ENCODE assay signal across 24 cellular contexts in genomic region chr20:4546342-4546741, GRCh38.
DNase-seq lines count a peak whose midpoint lies in the region; ATAC-seq, FAIRE-seq and TF ChIP-seq lines count a peak whose summit lies in the region.
"Had no signal": no experiment of that assay in that cellular context is flagged by ENCODE, and none has a peak within 500 bp of the region (broad histone marks: within the 10 kb centered on the region; RNA-seq: fewer than 3 reads in every experiment).

No MANE protein-coding gene starts in this region.

- H3K9ac ChIP-seq in HUES48 (ENCODE audit: low read depth, low read length) = no peak overlapping the region

- no peaks in the 10 kb centered on the region for H3K9me3 ChIP-seq in HUES48 (ENCODE audit: control insufficient read depth, insufficient read depth, low read length)
- H3K9me3 ChIP-seq: HAP-1, right lobe of liver, thoracic aorta had no signal

- H3K4me3 ChIP-seq in AG10803 (ENCODE audit: low read length) (no peak overlapping the region), HUES48 (ENCODE audit: low read depth, low read length) (peak overlapping the region; percentile 38), brain microvascular endothelial cell (ENCODE audit: low read depth, low read length) (no peak overlapping the region)
- H3K4me3 ChIP-seq: HAP-1, heart right ventricle, right lobe of liver, thoracic aorta had no signal

- FAIRE-seq in urothelium cell line (lab: Jason Lieb, UNC) = no peak
- FAIRE-seq: TTC549 had no signal

- TF ChIP-seq CTCF in AG10803 (conservative IDR thresholded peaks at IDR 0.05; ENCODE audit: low read length) (no peak), brain microvascular endothelial cell (IDR thresholded peaks at IDR 0.05; ENCODE audit: low read depth, low read length, missing control alignments) (no peak)

- H3K4me1 ChIP-seq in HUES48 (ENCODE audit: control insufficient read depth, insufficient read depth, low read length) = peaks cover 17% of the 10 kb centered on the region
- H3K4me1 ChIP-seq: HAP-1, heart right ventricle, right lobe of liver had no signal

- ATAC-seq in GM21423 (IDR thresholded peaks at IDR 0.05; ENCODE audit: unreplicated experiment) = no peak
- ATAC-seq: activated T-helper 17 cell treated with anti-CD3 and anti-CD28 coated beads, Interleukin-2, amount 50 U/mL, for 72 hours; heart right ventricle; naive thymus-derived CD8-positive, alpha-beta T cell; right lobe of liver had no signal

- H3K27ac ChIP-seq in HUES48 (ENCODE audit: low read depth, low read length) (no peak overlapping the region), brain microvascular endothelial cell (peak overlapping the region; percentile 89), caudate nucleus (ENCODE audit: low read depth, low read length) (no peak overlapping the region)
- H3K27ac ChIP-seq: heart right ventricle, right lobe of liver, thoracic aorta had no signal

- in situ Hi-C loops in brain microvascular endothelial cell (cut with HindIII; ENCODE audit: low pct_ligation_motif_present, low sequenced_read_pairs) = no loop called here

- H3K36me3 ChIP-seq in HUES48 (ENCODE audit: control insufficient read depth, insufficient read depth, low read length) (no peaks in the 10 kb centered on the region), brain microvascular endothelial cell (replicated peaks) (no peaks in the 10 kb centered on the region)
- H3K36me3 ChIP-seq: HAP-1, heart right ventricle, right lobe of liver, thoracic aorta had no signal

- DNase-seq in AG10803 (ENCODE audit: low read depth) (peak; percentile 9), brain microvascular endothelial cell (no peak), iPS-NIHi11 (ENCODE audit: low spot score) (peak; percentile 60), urothelium cell line (ENCODE audit: low spot score) (no peak), midbrain (lab: John Stamatoyannopoulos, UW) (no peak), caudate nucleus (lab: John Stamatoyannopoulos, UW) (no peak)
- DNase-seq: activated CD4-positive, alpha-beta T cell treated with anti-CD3 and anti-CD28 coated beads for 4 hours; activated naive CD8-positive, alpha-beta T cell treated with anti-CD3 and anti-CD28 coated beads, Interleukin-2, amount 10 ng/mL, durations not matched to agents 7 days and 5 days; CD4-positive, alpha-beta T cell; cortex of kidney; heart right ventricle; naive thymus-derived CD8-positive, alpha-beta T cell; NCI-H1092 treated with DMSO at 0.1 percent for 48 hours; NCI-H2029 treated with DMSO at 0.1 percent for 48 hours; NCI-H446; right lobe of liver; stimulated activated CD4-positive, alpha-beta T cell treated with anti-CD3 and anti-CD28 coated beads, Interleukin-1b, Interleukin-23, amount 100 ng/mL, for 48 hours; stimulated activated naive CD4-positive, alpha-beta T cell had no signal

- H3K27me3 ChIP-seq in HUES48 (ENCODE audit: control insufficient read depth, insufficient read depth, low read length) (no peaks in the 10 kb centered on the region), brain microvascular endothelial cell (replicated peaks) (no peaks in the 10 kb centered on the region)
- H3K27me3 ChIP-seq: right lobe of liver had no signal

Comparison
In these comparisons a context has a peak if more than half of its experiments do, and no peak if none do; other contexts are left out.
1. DNase-seq: peak in AG10803 (single experiment) and iPS-NIHi11 (single experiment); none in brain microvascular endothelial cell (single experiment), urothelium cell line (single experiment), midbrain (single experiment) and caudate nucleus (0 of 61).